8 cellular contexts compared by ENCODE assay signal in the genomic region with DNA sequence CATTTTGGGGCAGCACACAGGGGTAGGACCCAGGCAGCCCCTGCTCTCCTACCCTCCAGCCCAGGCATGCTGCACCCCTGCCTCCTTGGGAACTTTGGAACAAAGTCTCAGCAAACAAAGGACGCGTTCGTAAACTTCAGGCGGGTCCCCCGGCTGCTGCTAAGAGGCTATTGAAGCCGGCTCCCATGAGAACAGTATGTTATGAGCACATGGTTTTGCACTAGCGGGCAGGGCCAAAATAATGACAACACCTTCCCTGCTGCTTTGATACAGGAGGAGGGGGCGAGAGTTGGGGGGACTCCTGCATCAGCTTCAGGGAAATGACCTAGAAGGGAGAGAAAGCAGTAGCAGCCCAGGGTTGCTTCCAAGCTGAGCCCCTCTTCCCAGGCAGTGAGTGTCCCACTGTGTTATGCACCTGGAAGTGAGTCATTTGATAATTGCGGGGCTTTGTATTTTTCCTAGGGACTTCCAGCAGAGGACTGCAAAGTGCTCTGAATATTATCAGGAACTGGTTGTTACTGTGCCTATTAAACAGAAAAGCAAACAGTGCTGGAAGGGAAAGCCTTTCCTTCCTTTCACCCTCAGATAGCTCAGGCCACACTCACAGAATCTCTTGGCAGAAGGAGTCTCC. TPM values are rescaled to one million over a fixed set of nuclear protein-coding genes. Genes with fewer than 3 reads are reported as not detected.
DNase-seq lines count a peak whose midpoint lies in the region; ATAC-seq, FAIRE-seq and TF ChIP-seq lines count a peak whose summit lies in the region.

No MANE protein-coding gene starts in this region.

- H3K27ac ChIP-seq in C4-2B: peak overlapping the region; percentile 89

- H3K9me3 ChIP-seq in BE2C: no peaks in the 10 kb centered on the region

- no peak for ATAC-seq in memory B cell (ENCODE audit: low read depth)

- TF ChIP-seq CTCF in C4-2B (conservative IDR thresholded peaks at IDR 0.05) (no peak), chondrocyte (IDR thresholded peaks at IDR 0.05) (no peak), BE2C (IDR thresholded peaks at IDR 0.05; ENCODE audit: low read depth, low read length) (no peak)

- H3K4me3 Mint-ChIP-seq in chondrocyte (ENCODE audit: unreplicated experiment) (peak overlapping the region; percentile 5), memory B cell (no peak overlapping the region)

- peak; percentile 87 for DNase-seq in NCI-H146 treated with DMSO at 0.1 percent for 48 hours (lab: John Stamatoyannopoulos, UW; ENCODE audit: unreplicated experiment)
- no peak for DNase-seq in chondrocyte (ENCODE audit: low spot score)
- DNase-seq in memory B cell (ENCODE audit: low spot score in 2 of 2): no peak
- peak; percentile 25 for DNase-seq in urothelium cell line (ENCODE audit: low spot score)
- no peak for DNase-seq in T-helper 2 cell
- DNase-seq in BE2C: no peak
- no peak for DNase-seq in NCI-H187 treated with DMSO at 0.1 percent for 48 hours (lab: John Stamatoyannopoulos, UW)

- H3K4me1 ChIP-seq in BE2C: no peaks in the 10 kb centered on the region

- H3K27me3 Mint-ChIP-seq in chondrocyte (ENCODE audit: low read depth) (no peaks in the 10 kb centered on the region), memory B cell (no peaks in the 10 kb centered on the region)

- H3K36me3 ChIP-seq in BE2C: no peaks in the 10 kb centered on the region

- H3K27ac Mint-ChIP-seq in chondrocyte (ENCODE audit: unreplicated experiment) (peak overlapping the region; percentile 97), memory B cell (peak overlapping the region; percentile 54)

- no peak overlapping the region for H3K4me3 ChIP-seq in BE2C (ENCODE audit: low read depth, low read length)

- no peak for FAIRE-seq in urothelium cell line (lab: Jason Lieb, UNC)

- H3K36me3 Mint-ChIP-seq in chondrocyte (ENCODE audit: low read depth): no peaks in the 10 kb centered on the region
- H3K36me3 Mint-ChIP-seq in memory B cell: peaks cover 3% of the 10 kb centered on the region

- H3K4me1 Mint-ChIP-seq in chondrocyte (ENCODE audit: low read depth): peaks cover 80% of the 10 kb centered on the region
- H3K4me1 Mint-ChIP-seq in memory B cell: peaks cover 59% of the 10 kb centered on the region

- H3K9me3 Mint-ChIP-seq in chondrocyte (ENCODE audit: low read depth): no peaks in the 10 kb centered on the region
- H3K9me3 Mint-ChIP-seq in memory B cell: no peaks in the 10 kb centered on the region

- no peaks in the 10 kb centered on the region for H3K27me3 ChIP-seq in BE2C

RNA-seq across cellular contexts. Expression of gene ITPRIP, which starts 6.9 kb away (rescaled TPM):
- total RNA-seq in chondrocyte: 10.3 to 14.5 TPM (median 14.1 TPM) in 3 replicates
- polyA plus RNA-seq in BE2C (2012; ENCODE audit: insufficient read depth, insufficient read length, low read depth): not detected

RNA-seq across cellular contexts. Expression of gene CFAP58, which starts 22.3 kb away (rescaled TPM):
- 0.13 to 0.27 TPM (median 0.15 TPM) in 3 replicates for total RNA-seq in chondrocyte
- polyA plus RNA-seq in BE2C (2012; ENCODE audit: insufficient read depth, insufficient read length, low read depth): not detected

Comparison
In these comparisons a context has a peak if more than half of its experiments do, and no peak if none do; other contexts are left out.
1. DNase-seq: peak in NCI-H146 treated with DMSO at 0.1 percent for 48 hours (single experiment) and urothelium cell line (single experiment); none in chondrocyte (single experiment), memory B cell (0 of 2), T-helper 2 cell (0 of 5), BE2C (single experiment) and NCI-H187 treated with DMSO at 0.1 percent for 48 hours (single experiment).